ENCODE assay signal across 17 cellular contexts in genomic region chr5:167595196-167595595, GRCh38.
DNase-seq lines count a peak whose midpoint lies in the region; ATAC-seq, FAIRE-seq and TF ChIP-seq lines count a peak whose summit lies in the region.
"Had no signal": no experiment of that assay in that cellular context is flagged by ENCODE, and none has a peak within 500 bp of the region (broad histone marks: within the 10 kb centered on the region; RNA-seq: fewer than 3 reads in every experiment).

No MANE protein-coding gene starts in this region.

- H3K4me1 ChIP-seq in A549: peaks cover 12% of the 10 kb centered on the region
- no peaks in the 10 kb centered on the region for H3K4me1 ChIP-seq in GM23248 (ENCODE audit: insufficient read depth)
- peaks cover 7% of the 10 kb centered on the region for H3K4me1 ChIP-seq in endocrine pancreas (ENCODE audit: control insufficient read depth, insufficient read depth, low read length)
- H3K4me1 ChIP-seq in subcutaneous abdominal adipose tissue (ENCODE audit: control insufficient read depth in 5 of 5, insufficient read depth in 5 of 5, low read length in 5 of 5): peaks cover 0 to 13% (median 0%) of the 10 kb centered on the region in 5 donors
- H3K4me1 ChIP-seq: Caco-2, HAP-1 had no signal

- no peaks in the 10 kb centered on the region for H4K20me1 ChIP-seq in GM23248 (ENCODE audit: insufficient read depth)

- DNase-seq in A549 (ENCODE audit: low read depth in 1 of 2, low spot score in 1 of 2) (no peak), GM23248 (no peak), NCI-H1417 (lab: John Stamatoyannopoulos, UW) (no peak)
- DNase-seq: Caco-2; CD4-positive, CD25-positive, alpha-beta regulatory T cell; CD8-positive, alpha-beta T cell; DMS153; DND-41; GOT3 had no signal

- H3K9ac ChIP-seq in GM23248: no peak overlapping the region
- H3K9ac ChIP-seq in endocrine pancreas (ENCODE audit: control insufficient read depth, insufficient read depth, low read length): no peak overlapping the region
- no peak overlapping the region for H3K9ac ChIP-seq in subcutaneous abdominal adipose tissue (ENCODE audit: low read length in 5 of 5)
- H3K9ac ChIP-seq: BLaER1 had no signal

- H3K36me3 ChIP-seq in GM23248 (ENCODE audit: low read depth): no peaks in the 10 kb centered on the region
- no peaks in the 10 kb centered on the region for H3K36me3 ChIP-seq in endocrine pancreas (ENCODE audit: control insufficient read depth, insufficient read depth, low read length)
- H3K36me3 ChIP-seq in subcutaneous abdominal adipose tissue (ENCODE audit: control insufficient read depth in 5 of 5, insufficient read depth in 5 of 5, low read length in 5 of 5): no peaks in the 10 kb centered on the region
- H3K36me3 ChIP-seq: HAP-1 had no signal

- POLR2A ChIA-PET in A549 (lab: Yijun Ruan, JAX): no interaction called here

- ATAC-seq in A549 (no peak), HG03139 (IDR thresholded peaks at IDR 0.05; ENCODE audit: unreplicated experiment) (no peak)
- ATAC-seq: CD8-positive, alpha-beta T cell; GM12878 had no signal

- no peak overlapping the region for H3K4me3 ChIP-seq in A549
- H3K4me3 ChIP-seq in GM23248: no peak overlapping the region
- peak overlapping the region; percentile 59 for H3K4me3 ChIP-seq in endocrine pancreas (ENCODE audit: control insufficient read depth, insufficient read depth, low read length)
- no peak overlapping the region for H3K4me3 ChIP-seq in subcutaneous abdominal adipose tissue (ENCODE audit: low read depth in 1 of 5, low read length in 5 of 5)
- H3K4me3 ChIP-seq: BLaER1, GM12878, HAP-1 had no signal

- CTCF ChIA-PET in A549 (lab: Yijun Ruan, JAX): interaction anchor here (1.2 kb wide), 1 partner anchor 12 kb away, joined by 3 read pairs; no protein-coding TSS in a partner anchor

- in situ Hi-C loops in GM23248 (cut with MboI): no loop called here

- WGBS in A549 (ENCODE audit: missing lambda C conversion rate): 49% methylated on average over 3 of the region's 3 CpGs
- WGBS in GM23248 (ENCODE audit: low coverage in 1 of 2, low lambda C conversion rate in 2 of 2, missing lambda C conversion rate in 2 of 2), 2 experiments: 80 to 90% methylated on average over 3 of the region's 3 CpGs

- 0 out of 2 replicates have a peak overlapping the region, but pooled peaks have one; percentile 17 for H2AFZ ChIP-seq in GM23248

- H3K9me2 ChIP-seq in GM23248 (ENCODE audit: insufficient read depth): no peaks in the 10 kb centered on the region

- no peaks in the 10 kb centered on the region for H3F3A ChIP-seq in GM23248 (ENCODE audit: insufficient read depth)

- TF ChIP-seq POLR2A in A549 (IDR thresholded peaks at IDR 0.05; ENCODE audit: low read length): no peak

- H3K9me3 ChIP-seq in A549: no peaks in the 10 kb centered on the region
- no peaks in the 10 kb centered on the region for H3K9me3 ChIP-seq in GM23248 (ENCODE audit: low read depth)
- H3K9me3 ChIP-seq in endocrine pancreas (ENCODE audit: control insufficient read depth, low read length): no peaks in the 10 kb centered on the region
- H3K9me3 ChIP-seq in subcutaneous abdominal adipose tissue (ENCODE audit: control insufficient read depth in 5 of 5, low read length in 5 of 5): no peaks in the 10 kb centered on the region
- H3K9me3 ChIP-seq: BLaER1, Caco-2, HAP-1 had no signal

- H3K27ac ChIP-seq in A549 (no peak overlapping the region), GM23248 (no peak overlapping the region), subcutaneous abdominal adipose tissue (ENCODE audit: low read depth, low read length) (peak overlapping the region; percentile 6)
- H3K27ac ChIP-seq: BLaER1, C4-2B had no signal

- TF ChIP-seq RAD21 in A549 (conservative IDR thresholded peaks at IDR 0.05 in 1 of 2, IDR thresholded peaks at IDR 0.05 in 1 of 2): no peak

- H3K79me2 ChIP-seq in GM23248 (ENCODE audit: insufficient read depth): peaks cover 19% of the 10 kb centered on the region

- FAIRE-seq in A549 (lab: Jason Lieb, UNC): no peak
- FAIRE-seq: G401.6, GM12878 had no signal

- H3K4me2 ChIP-seq in A549 (no peak overlapping the region), GM23248 (ENCODE audit: unreplicated experiment) (no peak overlapping the region)
- H3K4me2 ChIP-seq: BLaER1 had no signal

- no peak for TF ChIP-seq CTCF in A549 (IDR thresholded peaks at IDR 0.05)

- no peak for TF ChIP-seq EP300 in A549 (IDR thresholded peaks at IDR 0.05)

- H3K27me3 ChIP-seq in GM23248 (replicated peaks; ENCODE audit: insufficient read depth): no peaks in the 10 kb centered on the region
- H3K27me3 ChIP-seq in endocrine pancreas (ENCODE audit: control insufficient read depth, insufficient read depth, low read length): no peaks in the 10 kb centered on the region
- H3K27me3 ChIP-seq in subcutaneous abdominal adipose tissue (ENCODE audit: control insufficient read depth in 5 of 5, insufficient read depth in 4 of 5, low read length in 5 of 5): no peaks in the 10 kb centered on the region
- H3K27me3 ChIP-seq: BLaER1 had no signal

TF ChIP-seq in A549, 52 proteins besides CTCF, POLR2A, EP300 and RAD21:
- TF ChIP-seq PBX3 (IDR thresholded peaks at IDR 0.05): no peak
- TF ChIP-seq FOSL2 (IDR thresholded peaks at IDR 0.05): no peak
- no peak for TF ChIP-seq FOSL2 (CRISPR knock-in tag; IDR thresholded peaks at IDR 0.05)
- TF ChIP-seq MAFK (IDR thresholded peaks at IDR 0.05; ENCODE audit: partially characterized antibody): peak; percentile 82
- TF ChIP-seq BHLHE40 (IDR thresholded peaks at IDR 0.05; ENCODE audit: low read depth, low read length): no peak
- TF ChIP-seq RFX5 (IDR thresholded peaks at IDR 0.05): no peak
- TF ChIP-seq USF2 (IDR thresholded peaks at IDR 0.05): no peak
- TF ChIP-seq RCOR1 (IDR thresholded peaks at IDR 0.05; ENCODE audit: low read depth, low read length): no peak
- no peak for TF ChIP-seq CHD4 (IDR thresholded peaks at IDR 0.05; ENCODE audit: borderline replicate concordance)
TF ChIP-seq in A549: peak in this region for 1.
